ENCODE assay signal across 1 cellular context in genomic region chr1:203491664-203492485, GRCh38.
TF ChIP-seq lines count a peak whose summit lies in the region.

No MANE protein-coding gene starts in this region.

TF ChIP-seq in H1, 55 proteins besides CTCF, POLR2A, EP300 and RAD21:
- TF ChIP-seq BCL11A (IDR thresholded peaks at IDR 0.05; ENCODE audit: low read depth in 2 of 2, low read length in 2 of 2) (no peak), USF2 (IDR thresholded peaks at IDR 0.05; ENCODE audit: low read length) (no peak), JUND (IDR thresholded peaks at IDR 0.05; ENCODE audit: low read length) (no peak), GTF2F1 (IDR thresholded peaks at IDR 0.05; ENCODE audit: borderline replicate concordance, low read depth, low read length) (no peak), CBX5 (IDR thresholded peaks at IDR 0.05; ENCODE audit: low read depth, low read length) (no peak), PHF8 (conservative IDR thresholded peaks at IDR 0.05; ENCODE audit: low read depth, low read length) (no peak), BACH1 (IDR thresholded peaks at IDR 0.05; ENCODE audit: low read length) (no peak), ATF3 (IDR thresholded peaks at IDR 0.05; ENCODE audit: insufficient read depth, low read depth, low read length) (no peak), RFX5 (IDR thresholded peaks at IDR 0.05; ENCODE audit: borderline replicate concordance, low read depth, low read length) (no peak), TCF12 (IDR thresholded peaks at IDR 0.05; ENCODE audit: low read depth, low read length) (no peak), CHD1 (IDR thresholded peaks at IDR 0.05; ENCODE audit: low read depth, low read length) (no peak)
